ENCODE assay signal across 1 cellular context in the genomic region with DNA sequence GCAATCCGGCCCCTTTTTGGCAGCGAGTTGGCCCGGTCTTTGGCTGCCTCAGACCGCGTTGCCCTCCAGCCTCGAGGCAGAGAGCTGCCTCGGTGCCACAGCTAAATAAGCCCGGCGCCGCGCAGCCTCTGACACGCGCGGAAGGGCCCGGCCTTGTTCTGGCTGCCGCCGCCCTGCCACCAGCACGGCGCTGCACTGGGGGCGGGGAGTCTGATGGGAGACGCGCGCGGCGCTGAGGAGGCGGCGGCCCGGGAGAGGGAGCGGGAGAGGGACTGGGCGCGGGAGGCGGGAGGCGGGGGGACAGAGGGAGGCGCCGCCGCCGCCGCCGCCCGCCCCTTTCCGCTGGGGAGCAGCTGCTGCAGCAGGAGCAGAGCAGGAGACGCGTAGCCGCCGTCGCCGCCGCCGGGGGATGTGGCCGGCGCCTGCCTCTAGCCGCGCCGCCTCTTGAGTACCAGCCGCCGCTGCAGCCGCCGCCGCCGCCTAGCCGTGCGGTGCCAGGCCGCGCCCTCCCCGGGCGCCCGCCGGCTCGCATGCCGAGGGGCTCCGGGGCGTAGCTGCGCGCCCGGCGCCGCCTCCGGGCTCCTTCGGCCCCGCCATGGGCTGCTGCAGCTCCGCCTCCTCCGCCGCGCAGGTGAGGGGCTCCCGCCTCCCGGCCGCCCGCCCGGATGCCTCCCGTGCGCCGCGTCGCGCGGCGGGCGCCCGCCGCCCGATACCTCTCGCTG.
A peak's percentile ranks its signal among the peaks of the same experiment; 100 is the strongest.
TF ChIP-seq lines count a peak whose summit lies in the region.

SLC44A1 (plus strand) TSS at position 378 of the 722 bp plus-strand sequence; CDS start at position 596, 218 bp downstream.

TF ChIP-seq in IMR-90, 13 proteins besides CTCF, POLR2A, EP300 and RAD21 (continued from another document):
- TF ChIP-seq, protein P1, sequence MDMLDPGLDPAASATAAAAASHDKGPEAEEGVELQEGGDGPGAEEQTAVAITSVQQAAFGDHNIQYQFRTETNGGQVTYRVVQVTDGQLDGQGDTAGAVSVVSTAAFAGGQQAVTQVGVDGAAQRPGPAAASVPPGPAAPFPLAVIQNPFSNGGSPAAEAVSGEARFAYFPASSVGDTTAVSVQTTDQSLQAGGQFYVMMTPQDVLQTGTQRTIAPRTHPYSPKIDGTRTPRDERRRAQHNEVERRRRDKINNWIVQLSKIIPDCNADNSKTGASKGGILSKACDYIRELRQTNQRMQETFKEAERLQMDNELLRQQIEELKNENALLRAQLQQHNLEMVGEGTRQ (IDR thresholded peaks at IDR 0.05; ENCODE audit: low read depth, low read length), result no peak; the same call in 1 of the 2 replicates
- TF ChIP-seq RCOR1 (IDR thresholded peaks at IDR 0.05; ENCODE audit: insufficient replicate concordance, low read length) (peak; percentile 89), MXI1 (IDR thresholded peaks at IDR 0.05; ENCODE audit: borderline replicate concordance, low read depth, low read length) (peak; percentile 42; the same call in 1 of the 2 replicates), CEBPB (IDR thresholded peaks at IDR 0.05; ENCODE audit: low read depth, low read length) (no peak), SMC3 (IDR thresholded peaks at IDR 0.05; ENCODE audit: low read depth, low read length) (peak; percentile 15; the same call in 1 of the 2 replicates), CHD1 (IDR thresholded peaks at IDR 0.05; ENCODE audit: low read depth, low read length) (0 out of 2 replicates have a peak, but pooled peaks have one; percentile 45), RFX5 (IDR thresholded peaks at IDR 0.05; ENCODE audit: low read depth, low read length) (no peak), NFE2L2 (IDR thresholded peaks at IDR 0.05; ENCODE audit: low read depth, low read length) (no peak), MAFK (IDR thresholded peaks at IDR 0.05; ENCODE audit: low read depth, low read length) (no peak), BHLHE40 (IDR thresholded peaks at IDR 0.05; ENCODE audit: low read depth, low read length) (no peak)
- TF ChIP-seq, protein P2, sequence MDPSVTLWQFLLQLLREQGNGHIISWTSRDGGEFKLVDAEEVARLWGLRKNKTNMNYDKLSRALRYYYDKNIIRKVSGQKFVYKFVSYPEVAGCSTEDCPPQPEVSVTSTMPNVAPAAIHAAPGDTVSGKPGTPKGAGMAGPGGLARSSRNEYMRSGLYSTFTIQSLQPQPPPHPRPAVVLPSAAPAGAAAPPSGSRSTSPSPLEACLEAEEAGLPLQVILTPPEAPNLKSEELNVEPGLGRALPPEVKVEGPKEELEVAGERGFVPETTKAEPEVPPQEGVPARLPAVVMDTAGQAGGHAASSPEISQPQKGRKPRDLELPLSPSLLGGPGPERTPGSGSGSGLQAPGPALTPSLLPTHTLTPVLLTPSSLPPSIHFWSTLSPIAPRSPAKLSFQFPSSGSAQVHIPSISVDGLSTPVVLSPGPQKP (IDR thresholded peaks at IDR 0.05; ENCODE audit: borderline replicate concordance, low read depth, low read length), result no peak
TF ChIP-seq in IMR-90: peak in this region for 5.
